In the genomic region with DNA sequence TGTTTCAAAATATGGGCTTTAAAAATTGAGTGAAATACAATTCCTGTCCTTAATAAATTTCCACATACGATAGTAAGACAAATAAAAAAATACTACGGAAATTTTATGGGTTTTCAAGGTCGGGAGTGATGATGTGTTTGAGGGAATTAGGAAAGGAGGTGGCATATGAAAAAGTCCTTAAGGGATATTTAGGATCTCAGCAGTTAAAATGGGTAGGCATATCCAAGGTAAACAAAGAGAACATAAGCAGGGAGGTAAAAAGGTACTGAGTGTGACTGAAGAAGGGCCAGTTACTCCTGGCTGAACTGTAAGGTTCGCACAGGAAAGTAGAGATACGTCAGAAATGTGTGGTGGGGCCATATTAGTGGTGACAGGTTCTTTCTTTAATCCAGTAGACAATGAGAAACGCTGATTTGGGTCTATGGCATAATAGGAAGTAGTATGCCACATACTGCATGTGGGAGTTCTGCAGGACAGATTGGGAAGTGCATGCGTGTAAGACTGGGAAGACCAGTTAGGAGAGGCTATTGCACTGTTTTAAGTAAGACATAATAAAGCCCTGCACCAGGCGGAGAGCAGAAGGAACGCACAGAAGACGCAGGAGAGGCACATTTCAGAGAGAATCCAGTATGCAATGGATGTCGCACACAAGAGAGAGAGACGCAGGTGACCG, we compare ENCODE assay signal across 8 cellular contexts. TPM values are rescaled to one million over a fixed set of nuclear protein-coding genes. Genes with fewer than 3 reads are reported as not detected.
DNase-seq lines count a peak whose midpoint lies in the region; ATAC-seq, FAIRE-seq and TF ChIP-seq lines count a peak whose summit lies in the region.

No MANE protein-coding gene starts in this region.

- POLR2A ChIA-PET in H1 (lab: Charles Lee; ENCODE audit: partially characterized antibody) = interaction anchor here (1.0 to 1.9 kb wide), 6 partner anchors 13 to 276 kb away, joined by 3 to 14 read pairs (median 4); partner anchors contain the start of gene ANKRD31

- WGBS in H1 (ENCODE audit: extremely low coverage in 1 of 2, insufficient coverage in 1 of 2, insufficient read length in 1 of 2, insufficient replicate concordance in 2 of 2, low coverage in 1 of 2, low lambda C conversion rate in 2 of 2, missing lambda C conversion rate in 1 of 2), 2 experiments = 19 to 100% methylated on average over 1 to 13 of the region's 13 CpGs
- 12 to 14% methylated on average over 13 of the region's 13 CpGs for whole genome bisulfite sequencing in upper lobe of left lung, 2 donors

- peak overlapping the region; percentile 52 for H2BK12ac ChIP-seq in H1 (ENCODE audit: low read depth, low read length)

- H4K8ac ChIP-seq in H1 (ENCODE audit: extremely low read depth, insufficient read depth, low read length) = no peak overlapping the region

- peak overlapping the region; percentile 78 for H3K27ac ChIP-seq in H1 (ENCODE audit: low read depth, low read length)
- peak overlapping the region; percentile 85 to 98 (median 91) for H3K27ac ChIP-seq in upper lobe of left lung

- no peaks in the 10 kb centered on the region for H3K36me3 Mint-ChIP-seq in memory B cell

- H2BK5ac ChIP-seq in H1 (ENCODE audit: low read depth, low read length) = peak overlapping the region; percentile 98

- TF ChIP-seq CTCF in H1 (IDR thresholded peaks at IDR 0.05; ENCODE audit: control extremely low read depth in 1 of 3, insufficient read depth in 1 of 3, low read depth in 1 of 3, low read length in 3 of 3) (peak in 1 of 3 experiments; percentile 21; a peak in 1 of 4 replicates), upper lobe of left lung (IDR thresholded peaks at IDR 0.05) (peak; percentile 12 to 76 (median 54))

- peaks cover 31 to 39% of the 10 kb centered on the region in 2 experiments for H3K79me2 ChIP-seq in H1 (ENCODE audit: control insufficient read depth in 1 of 2, insufficient read depth in 2 of 2, low read length in 2 of 2)

- no peak overlapping the region for H3K23ac ChIP-seq in H1 (ENCODE audit: insufficient read length)

- H3K4me1 ChIP-seq in H1 (replicated peaks in 1 of 4; ENCODE audit: control insufficient read depth in 3 of 4, insufficient read depth in 4 of 4, low read length in 3 of 4) (peaks cover 0 to 3% (median 2%) of the 10 kb centered on the region in 4 experiments; a peak in 3 of 7 replicates), upper lobe of left lung (peaks cover 17 to 28% (median 19%) of the 10 kb centered on the region in 4 donors)

- H3K14ac ChIP-seq in H1 (ENCODE audit: insufficient read length) = no peak overlapping the region

- H2BK15ac ChIP-seq in H1 (ENCODE audit: low read length) = peak overlapping the region; percentile 82; the same call in 1 of the 2 replicates

- H2BK120ac ChIP-seq in H1 (replicated peaks; ENCODE audit: low read depth, low read length) = peak overlapping the region; percentile 52

- no peaks in the 10 kb centered on the region for H3K27me3 Mint-ChIP-seq in memory B cell

- no peak overlapping the region for H3K27ac Mint-ChIP-seq in memory B cell

- DNase-seq in AG08395 (ENCODE audit: low spot score) (peak; percentile 64), RPMI8226 (peak; percentile 61), H1 (ENCODE audit: low read depth in 1 of 2, low spot score in 2 of 2) (no peak), memory B cell (ENCODE audit: low spot score in 2 of 2) (peak; percentile 7 to 32), upper lobe of left lung (peak in 1 of 2 donors; percentile 64), GF-D8 (lab: John Stamatoyannopoulos, UW) (no peak)
- DNase-seq in Jurkat, Clone E6-1 (ENCODE audit: low read depth, low spot score) = peak; percentile 56

- no peak overlapping the region for H2BK20ac ChIP-seq in H1 (ENCODE audit: low read length)

- peak overlapping the region; percentile 88 for H3K18ac ChIP-seq in H1 (ENCODE audit: extremely low read depth, low read length)

- H3K4me3 Mint-ChIP-seq in memory B cell = no peak overlapping the region

- peak overlapping the region; percentile 78 for H4K5ac ChIP-seq in H1 (ENCODE audit: insufficient read length, low read depth, low read length)

- CTCF ChIA-PET in H1 (lab: Charles Lee; ENCODE audit: partially characterized antibody) = interaction anchor here (1.0 to 1.6 kb wide), 8 partner anchors 15 to 313 kb away, joined by 3 to 11 read pairs (median 4); partner anchors contain the start of gene ANKRD31

- no peaks in the 10 kb centered on the region for H3K9me3 Mint-ChIP-seq in memory B cell

- ATAC-seq in GM18505 (IDR thresholded peaks at IDR 0.05; ENCODE audit: unreplicated experiment) = peak; percentile 0
- ATAC-seq in memory B cell (ENCODE audit: low read depth) = peak; percentile 1
- peak; percentile 79 to 87 for ATAC-seq in upper lobe of left lung (ENCODE audit: low FRiP score in 2 of 2)

- H3K9ac ChIP-seq in H1 (replicated peaks in 1 of 4; ENCODE audit: extremely low read depth in 1 of 4, low read depth in 3 of 4, low read length in 3 of 4) = peak overlapping the region; percentile 55 to 90 (median 74)

- TF ChIP-seq POLR2A in GM18505 (IDR thresholded peaks at IDR 0.05; ENCODE audit: borderline replicate concordance, extremely low read depth, insufficient read depth, insufficient read length) (no peak), H1 (IDR thresholded peaks at IDR 0.05; ENCODE audit: control extremely low read depth in 1 of 2, low read depth in 2 of 2, low read length in 2 of 2) (no peak; a peak in 1 of 3 replicates), upper lobe of left lung (IDR thresholded peaks at IDR 0.05) (no peak)

- H3K4me3 ChIP-seq in Jurkat, Clone E6-1 (ENCODE audit: low read length) = peak overlapping the region; percentile 78
- H3K4me3 ChIP-seq in H1 (ENCODE audit: extremely low read depth in 1 of 4, insufficient read depth in 2 of 4, low read depth in 3 of 4, low read length in 4 of 4) = peak overlapping the region; percentile 45 to 84 (median 66)
- H3K4me3 ChIP-seq in upper lobe of left lung = peak overlapping the region; percentile 22 to 94 (median 80)

- no peaks in the 10 kb centered on the region for H3K79me1 ChIP-seq in H1 (ENCODE audit: low read depth, low read length)

- H4K91ac ChIP-seq in H1 (replicated peaks; ENCODE audit: insufficient read length, low read length) = peak overlapping the region; percentile 70

- H3K9me3 ChIP-seq in H1 (ENCODE audit: insufficient read depth in 2 of 2, low read depth in 1 of 2, low read length in 1 of 2) (no peaks in the 10 kb centered on the region; a peak in 1 of 4 replicates), upper lobe of left lung (no peaks in the 10 kb centered on the region)

- peaks cover 16% of the 10 kb centered on the region for H3K4me1 Mint-ChIP-seq in memory B cell

- peak overlapping the region; percentile 81 to 98 for H3K4me2 ChIP-seq in H1 (ENCODE audit: insufficient read depth in 1 of 2, low read depth in 2 of 2, low read length in 2 of 2)

- H3K4ac ChIP-seq in H1 (replicated peaks; ENCODE audit: insufficient read length, low read depth, low read length) = peak overlapping the region; percentile 46

- peak overlapping the region; percentile 82 for H2AFZ ChIP-seq in H1 (ENCODE audit: low read length)

- peaks cover 4% of the 10 kb centered on the region for H3K23me2 ChIP-seq in H1 (ENCODE audit: low read depth, low read length)

- TF ChIP-seq EP300 in H1 (IDR thresholded peaks at IDR 0.05; ENCODE audit: borderline replicate concordance in 1 of 2, low read depth in 2 of 2, low read length in 2 of 2) (no peak), upper lobe of left lung (IDR thresholded peaks at IDR 0.05) (no peak)

- no peak overlapping the region for H2AK5ac ChIP-seq in H1 (ENCODE audit: low read depth, low read length)

- FAIRE-seq in H1 (lab: Jason Lieb, UNC) = peak; percentile 24

- TF ChIP-seq RAD21 in H1 (IDR thresholded peaks at IDR 0.05 in 1 of 2, conservative IDR thresholded peaks at IDR 0.05 in 1 of 2; ENCODE audit: low read depth in 2 of 2, low read length in 2 of 2) = peak; percentile 9 to 23; a peak in 2 of 4 replicates

- H3K36me3 ChIP-seq in H1 (ENCODE audit: control insufficient read depth in 2 of 4, insufficient read depth in 4 of 4, low read length in 3 of 4) = peaks cover 0 to 12% (median 3%) of the 10 kb centered on the region in 4 experiments; a peak in 4 of 8 replicates
- H3K36me3 ChIP-seq in upper lobe of left lung = no peaks in the 10 kb centered on the region

- H3K27me3 ChIP-seq in H1 (replicated peaks in 1 of 4; ENCODE audit: control insufficient read depth in 3 of 4, extremely low read depth in 1 of 4, insufficient read depth in 3 of 4, low read length in 3 of 4) (no peaks in the 10 kb centered on the region), upper lobe of left lung (no peaks in the 10 kb centered on the region)

- peaks cover 14 to 15% of the 10 kb centered on the region in 2 experiments for H4K20me1 ChIP-seq in H1 (replicated peaks in 1 of 2; ENCODE audit: control insufficient read depth in 1 of 2, insufficient read depth in 2 of 2, low read length in 2 of 2)

- peak overlapping the region; percentile 43 for H3K56ac ChIP-seq in H1 (replicated peaks; ENCODE audit: insufficient read length, low read depth, low read length)

TF ChIP-seq in H1, 55 proteins besides CTCF, POLR2A, EP300 and RAD21:
- TF ChIP-seq KDM4A (IDR thresholded peaks at IDR 0.05; ENCODE audit: low read depth, low read length, severe bottlenecking) = peak; percentile 40
- TF ChIP-seq YY1 (IDR thresholded peaks at IDR 0.05; ENCODE audit: low read depth, low read length) = no peak
TF ChIP-seq in H1: peak in this region for 1.

RNA-seq across cellular contexts. Expression of gene HMGCR, which starts 0.9 kb away (rescaled TPM):
- 83.4 TPM for polyA plus RNA-seq in Jurkat, Clone E6-1 (2012; ENCODE audit: insufficient read depth, insufficient read length)
- total RNA-seq in H1 (2021; fragmentation: NEBNext Ultra II Directional; extraction: Animal tissue kit (Norgen Biotek cat#: 25700)) = 199 and 217 TPM in 2 replicates
- polyA plus RNA-seq in H1 (2011; rRNA removed) = 33.7 and 45.8 TPM in 2 replicates
- polyA plus RNA-seq in H1 (2011; cell fraction: cytosol; rRNA removed) = 60.0 TPM
- 50.7 TPM for polyA plus RNA-seq in H1 (2011; cell fraction: nucleus; rRNA removed)
- 108 to 214 TPM (median 150 TPM) in 4 replicates for polyA plus RNA-seq in H1 (2012, experiment 1 of 2)
- 7.0 TPM for polyA plus RNA-seq in H1 (2012, experiment 2 of 2)
- polyA plus RNA-seq in H1 (2013, experiment 1 of 2) = 252 TPM
- polyA plus RNA-seq in H1 (2013, experiment 2 of 2) = 276 TPM
- 194 and 226 TPM in 2 replicates for polyA minus RNA-seq in H1 (2011; rRNA and poly(A)+ RNA removed)
- 95.8 TPM for polyA minus RNA-seq in H1 (2011; cell fraction: cytosol; rRNA and poly(A)+ RNA removed)
- 148 TPM for polyA minus RNA-seq in H1 (2011; cell fraction: nucleus; rRNA and poly(A)+ RNA removed)
- total RNA-seq in upper lobe of left lung = 10 to 100 TPM; 29.3 to 93.7 (median 72.5) TPM

Comparison
In these comparisons a context has a peak if more than half of its experiments do, and no peak if none do; other contexts are left out.
1. DNase-seq: peak in AG08395 (single experiment), Jurkat, Clone E6-1 (single experiment), RPMI8226 (single experiment) and memory B cell (2 of 2); none in H1 (0 of 2) and GF-D8 (single experiment).
2. ATAC-seq: peak in every context shown above with its lines; median percentile 83 in upper lobe of left lung; 1 in memory B cell; 0 in GM18505.
3. Peak in every context shown above with its lines, with median percentiles within 50 percentile points of each other: H3K4me3 ChIP-seq.